ENCODE assay signal across 8 cellular contexts in genomic region chr13:48037346-48038173, GRCh38. TPM values are rescaled to one million over a fixed set of nuclear protein-coding genes. Genes with fewer than 3 reads are reported as not detected.
DNase-seq lines count a peak whose midpoint lies in the region; ATAC-seq and TF ChIP-seq lines count a peak whose summit lies in the region.

Gene NUDT15, plus strand, starts transcription at chr13:48037726. Its CDS starts 21 bp downstream, at chr13:48037747.

- peaks cover 39% of the 10 kb centered on the region for H3K4me1 Mint-ChIP-seq in activated naive CD8-positive, alpha-beta T cell (ENCODE audit: low read depth)

- DNase-seq in GM12865 (ENCODE audit: low read depth) (peak; percentile 99), NCI-H1105 (lab: John Stamatoyannopoulos, UW) (peak; percentile 83), SKM-1 treated with dmso at 0.1 percent for 144 hours (lab: John Stamatoyannopoulos, UW; ENCODE audit: unreplicated experiment) (peak; percentile 92), glomerular visceral epithelial cell (ENCODE audit: extremely low spot score) (peak; percentile 96), osteoblast (ENCODE audit: insufficient read length, low spot score, missing footprints) (peak; percentile 97), thoracic aorta (ENCODE audit: low spot score) (peak; percentile 64)

- peaks cover 11% of the 10 kb centered on the region for H3K36me3 ChIP-seq in osteoblast (ENCODE audit: insufficient read depth, low read length)
- H3K36me3 ChIP-seq in thoracic aorta, result no peaks in the 10 kb centered on the region

- H3K4me1 ChIP-seq in osteoblast (ENCODE audit: insufficient read depth, low read length) (peaks cover 22% of the 10 kb centered on the region), thoracic aorta (ENCODE audit: control insufficient read depth in 1 of 2, low read depth in 2 of 2) (peaks cover 5 to 20% of the 10 kb centered on the region in 2 donors)

- peak within 1 kb of the TSS; percentile 92 for H3K27ac ChIP-seq in osteoblast (ENCODE audit: low read depth, low read length)
- peak within 1 kb of the TSS; percentile 88 to 94 for H3K27ac ChIP-seq in thoracic aorta

- H3K4me3 Mint-ChIP-seq in activated naive CD8-positive, alpha-beta T cell, result peak within 1 kb of the TSS; percentile 99

- H3K27me3 ChIP-seq in osteoblast (ENCODE audit: insufficient read depth, low read length) (no peaks in the 10 kb centered on the region), thoracic aorta (replicated peaks; ENCODE audit: insufficient read depth) (no peaks in the 10 kb centered on the region)

- TF ChIP-seq CTCF in GM12865 (IDR thresholded peaks at IDR 0.05; ENCODE audit: insufficient read depth, low read depth, low read length, missing control alignments) (peak; percentile 100), osteoblast (IDR thresholded peaks at IDR 0.05; ENCODE audit: extremely low read depth, low read depth, low read length) (peak; percentile 99), thoracic aorta (IDR thresholded peaks at IDR 0.05) (peak; percentile 97)

- peak within 1 kb of the TSS; percentile 90 for H2AFZ ChIP-seq in osteoblast (ENCODE audit: low read length)

- ATAC-seq in HG02642 (IDR thresholded peaks at IDR 0.05; ENCODE audit: poor library complexity, unreplicated experiment) (peak; percentile 95), thoracic aorta (ENCODE audit: insufficient number of reproducible peaks, low FRiP score, low read depth) (peak; percentile 95)

- peaks cover 10% of the 10 kb centered on the region for H3K79me2 ChIP-seq in osteoblast (ENCODE audit: insufficient read depth, low read length)

- H3K9me3 ChIP-seq in osteoblast (ENCODE audit: low read depth, low read length), result no peaks in the 10 kb centered on the region
- H3K9me3 ChIP-seq in thoracic aorta, result no peaks in the 10 kb centered on the region

- H3K9me3 Mint-ChIP-seq in activated naive CD8-positive, alpha-beta T cell (ENCODE audit: low read depth), result no peaks in the 10 kb centered on the region

- peak within 1 kb of the TSS; percentile 98 for H3K4me2 ChIP-seq in osteoblast (ENCODE audit: insufficient read depth, low read length)

- H3K4me3 ChIP-seq in GM12865 (ENCODE audit: low read depth, low read length) (peak within 1 kb of the TSS; percentile 85), osteoblast (ENCODE audit: insufficient read depth, low read length) (peak within 1 kb of the TSS; percentile 79), thoracic aorta (peak within 1 kb of the TSS; percentile 83)

- H3K27ac Mint-ChIP-seq in activated naive CD8-positive, alpha-beta T cell, result peak within 1 kb of the TSS; percentile 97

- peaks cover 3% of the 10 kb centered on the region for H4K20me1 ChIP-seq in osteoblast (ENCODE audit: insufficient read depth, low read length)

- no peaks in the 10 kb centered on the region for H3K27me3 Mint-ChIP-seq in activated naive CD8-positive, alpha-beta T cell

- peaks cover 15% of the 10 kb centered on the region for H3K36me3 Mint-ChIP-seq in activated naive CD8-positive, alpha-beta T cell

RNA-seq across cellular contexts. Expression of gene NUDT15, which starts in this region (rescaled TPM):
- 8.8 and 9.8 TPM in 2 replicates for total RNA-seq in osteoblast
- 1 to 10 TPM; 8.8 to 9.7 TPM for total RNA-seq in thoracic aorta

Comparison
In these comparisons a context has a peak if more than half of its experiments do, and no peak if none do; other contexts are left out.
1. Peak in every context shown above with its lines: DNase-seq, ATAC-seq, H3K4me3 ChIP-seq and H3K27ac ChIP-seq.